Comparison of ENCODE assay signal across 1 cellular context in genomic region chr3:49673715-49674490, GRCh38.
TF ChIP-seq lines count a peak whose summit lies in the region.

Gene APEH (plus strand): TSS chr3:49674351. CDS start chr3:49674402, 51 bp downstream.

TF ChIP-seq in HepG2, 621 proteins besides CTCF, POLR2A, EP300 and RAD21 (continued from another document and continues in another):
- TF ChIP-seq ZBTB14 (CRISPR knock-in tag; IDR thresholded peaks at IDR 0.05) (peak; percentile 77), HOXA3 (CRISPR knock-in tag; IDR thresholded peaks at IDR 0.05) (no peak; the same call in 1 of the 2 replicates), HBP1 (CRISPR knock-in tag; IDR thresholded peaks at IDR 0.05; ENCODE audit: low read depth) (no peak; the same call in 1 of the 2 replicates), RNF2 (conservative IDR thresholded peaks at IDR 0.05; ENCODE audit: low read depth) (peak; percentile 74; the same call in 1 of the 2 replicates), HDAC1 (CRISPR knock-in tag; IDR thresholded peaks at IDR 0.05) (peak; percentile 81), NRL (CRISPR knock-in tag; IDR thresholded peaks at IDR 0.05; ENCODE audit: borderline replicate concordance) (peak; percentile 13; the same call in 1 of the 2 replicates), FOXA3 (CRISPR knock-in tag; IDR thresholded peaks at IDR 0.05) (0 out of 2 replicates have a peak, but pooled peaks have one; percentile 10), REPIN1 (CRISPR knock-in tag; IDR thresholded peaks at IDR 0.05; ENCODE audit: borderline replicate concordance, low read depth) (0 out of 2 replicates have a peak, but pooled peaks have one; percentile 4), ZNF703 (CRISPR knock-in tag; IDR thresholded peaks at IDR 0.05; ENCODE audit: borderline replicate concordance) (0 out of 2 replicates have a peak, but pooled peaks have one; percentile 44), YY1 (IDR thresholded peaks at IDR 0.05; ENCODE audit: insufficient read depth, insufficient replicate concordance, low read depth, low read length) (peak; percentile 30), TBP (CRISPR knock-in tag; IDR thresholded peaks at IDR 0.05) (no peak), PHF8 (CRISPR knock-in tag; IDR thresholded peaks at IDR 0.05) (peak; percentile 85), ZNF772 (CRISPR knock-in tag; IDR thresholded peaks at IDR 0.05) (peak; percentile 39; the same call in 1 of the 2 replicates), MNT (IDR thresholded peaks at IDR 0.05) (peak; percentile 17; the same call in 1 of the 2 replicates), TFE3 (CRISPR knock-in tag; IDR thresholded peaks at IDR 0.05) (no peak), POLR2G (IDR thresholded peaks at IDR 0.05; ENCODE audit: low read depth, low read length) (peak; percentile 54), ZNF30 (CRISPR knock-in tag; IDR thresholded peaks at IDR 0.05) (0 out of 2 replicates have a peak, but pooled peaks have one; percentile 71), MLLT10 (CRISPR knock-in tag; IDR thresholded peaks at IDR 0.05) (no peak), FOXP1 (IDR thresholded peaks at IDR 0.05) (no peak), FOXP1 (CRISPR knock-in tag; IDR thresholded peaks at IDR 0.05) (no peak), SIN3B (IDR thresholded peaks at IDR 0.05; ENCODE audit: low read length) (no peak), ATF5 (CRISPR knock-in tag; IDR thresholded peaks at IDR 0.05; ENCODE audit: low read depth) (no peak), CAMTA2 (CRISPR knock-in tag; IDR thresholded peaks at IDR 0.05; ENCODE audit: borderline replicate concordance) (0 out of 2 replicates have a peak, but pooled peaks have one; percentile 14), THAP11 (CRISPR knock-in tag; IDR thresholded peaks at IDR 0.05) (peak; percentile 76; the same call in 1 of the 2 replicates), BRF2 (CRISPR knock-in tag; IDR thresholded peaks at IDR 0.05) (peak; percentile 49; the same call in 1 of the 2 replicates), SOX13 (IDR thresholded peaks at IDR 0.05) (no peak), SOX13 (CRISPR knock-in tag; conservative IDR thresholded peaks at IDR 0.05 in 1 of 2, IDR thresholded peaks at IDR 0.05 in 1 of 2) (no peak), ZFYVE20 (CRISPR knock-in tag; IDR thresholded peaks at IDR 0.05; ENCODE audit: borderline replicate concordance, low read depth) (no peak), TCF12 (IDR thresholded peaks at IDR 0.05) (no peak), TCF12 (CRISPR knock-in tag; IDR thresholded peaks at IDR 0.05) (no peak), PAF1 (CRISPR knock-in tag; IDR thresholded peaks at IDR 0.05) (no peak), ESRRA (CRISPR knock-in tag; IDR thresholded peaks at IDR 0.05; ENCODE audit: low read depth) (peak; percentile 54), SNAPC4 (CRISPR knock-in tag; IDR thresholded peaks at IDR 0.05) (no peak), RFXAP (CRISPR knock-in tag; IDR thresholded peaks at IDR 0.05; ENCODE audit: borderline replicate concordance) (no peak), ZNF672 (CRISPR knock-in tag; IDR thresholded peaks at IDR 0.05) (no peak), POGZ (CRISPR knock-in tag; IDR thresholded peaks at IDR 0.05) (no peak), ZNF816 (CRISPR knock-in tag; IDR thresholded peaks at IDR 0.05; ENCODE audit: borderline replicate concordance) (peak; percentile 89), ZNF138 (CRISPR knock-in tag; IDR thresholded peaks at IDR 0.05; ENCODE audit: low read depth) (0 out of 2 replicates have a peak, but pooled peaks have one; percentile 69)
- TF ChIP-seq, protein P1, sequence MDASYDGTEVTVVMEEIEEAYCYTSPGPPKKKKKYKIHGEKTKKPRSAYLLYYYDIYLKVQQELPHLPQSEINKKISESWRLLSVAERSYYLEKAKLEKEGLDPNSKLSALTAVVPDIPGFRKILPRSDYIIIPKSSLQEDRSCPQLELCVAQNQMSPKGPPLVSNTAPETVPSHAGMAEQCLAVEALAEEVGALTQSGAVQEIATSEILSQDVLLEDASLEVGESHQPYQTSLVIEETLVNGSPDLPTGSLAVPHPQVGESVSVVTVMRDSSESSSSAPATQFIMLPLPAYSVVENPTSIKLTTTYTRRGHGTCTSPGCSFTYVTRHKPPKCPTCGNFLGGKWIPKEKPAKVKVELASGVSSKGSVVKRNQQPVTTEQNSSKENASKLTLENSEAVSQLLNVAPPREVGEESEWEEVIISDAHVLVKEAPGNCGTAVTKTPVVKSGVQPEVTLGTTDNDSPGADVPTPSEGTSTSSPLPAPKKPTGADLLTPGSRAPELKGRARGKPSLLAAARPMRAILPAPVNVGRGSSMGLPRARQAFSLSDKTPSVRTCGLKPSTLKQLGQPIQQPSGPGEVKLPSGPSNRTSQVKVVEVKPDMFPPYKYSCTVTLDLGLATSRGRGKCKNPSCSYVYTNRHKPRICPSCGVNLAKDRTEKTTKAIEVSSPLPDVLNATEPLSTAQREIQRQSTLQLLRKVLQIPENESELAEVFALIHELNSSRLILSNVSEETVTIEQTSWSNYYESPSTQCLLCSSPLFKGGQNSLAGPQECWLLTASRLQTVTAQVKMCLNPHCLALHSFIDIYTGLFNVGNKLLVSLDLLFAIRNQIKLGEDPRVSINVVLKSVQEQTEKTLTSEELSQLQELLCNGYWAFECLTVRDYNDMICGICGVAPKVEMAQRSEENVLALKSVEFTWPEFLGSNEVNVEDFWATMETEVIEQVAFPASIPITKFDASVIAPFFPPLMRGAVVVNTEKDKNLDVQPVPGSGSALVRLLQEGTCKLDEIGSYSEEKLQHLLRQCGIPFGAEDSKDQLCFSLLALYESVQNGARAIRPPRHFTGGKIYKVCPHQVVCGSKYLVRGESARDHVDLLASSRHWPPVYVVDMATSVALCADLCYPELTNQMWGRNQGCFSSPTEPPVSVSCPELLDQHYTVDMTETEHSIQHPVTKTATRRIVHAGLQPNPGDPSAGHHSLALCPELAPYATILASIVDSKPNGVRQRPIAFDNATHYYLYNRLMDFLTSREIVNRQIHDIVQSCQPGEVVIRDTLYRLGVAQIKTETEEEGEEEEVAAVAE (CRISPR knock-in tag; IDR thresholded peaks at IDR 0.05; ENCODE audit: borderline replicate concordance): no peak
- TF ChIP-seq, protein P2, sequence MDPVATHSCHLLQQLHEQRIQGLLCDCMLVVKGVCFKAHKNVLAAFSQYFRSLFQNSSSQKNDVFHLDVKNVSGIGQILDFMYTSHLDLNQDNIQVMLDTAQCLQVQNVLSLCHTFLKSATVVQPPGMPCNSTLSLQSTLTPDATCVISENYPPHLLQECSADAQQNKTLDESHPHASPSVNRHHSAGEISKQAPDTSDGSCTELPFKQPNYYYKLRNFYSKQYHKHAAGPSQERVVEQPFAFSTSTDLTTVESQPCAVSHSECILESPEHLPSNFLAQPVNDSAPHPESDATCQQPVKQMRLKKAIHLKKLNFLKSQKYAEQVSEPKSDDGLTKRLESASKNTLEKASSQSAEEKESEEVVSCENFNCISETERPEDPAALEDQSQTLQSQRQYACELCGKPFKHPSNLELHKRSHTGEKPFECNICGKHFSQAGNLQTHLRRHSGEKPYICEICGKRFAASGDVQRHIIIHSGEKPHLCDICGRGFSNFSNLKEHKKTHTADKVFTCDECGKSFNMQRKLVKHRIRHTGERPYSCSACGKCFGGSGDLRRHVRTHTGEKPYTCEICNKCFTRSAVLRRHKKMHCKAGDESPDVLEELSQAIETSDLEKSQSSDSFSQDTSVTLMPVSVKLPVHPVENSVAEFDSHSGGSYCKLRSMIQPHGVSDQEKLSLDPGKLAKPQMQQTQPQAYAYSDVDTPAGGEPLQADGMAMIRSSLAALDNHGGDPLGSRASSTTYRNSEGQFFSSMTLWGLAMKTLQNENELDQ (CRISPR knock-in tag; IDR thresholded peaks at IDR 0.05; ENCODE audit: borderline replicate concordance): no peak
